1 cellular context compared by ENCODE assay signal in the genomic region with DNA sequence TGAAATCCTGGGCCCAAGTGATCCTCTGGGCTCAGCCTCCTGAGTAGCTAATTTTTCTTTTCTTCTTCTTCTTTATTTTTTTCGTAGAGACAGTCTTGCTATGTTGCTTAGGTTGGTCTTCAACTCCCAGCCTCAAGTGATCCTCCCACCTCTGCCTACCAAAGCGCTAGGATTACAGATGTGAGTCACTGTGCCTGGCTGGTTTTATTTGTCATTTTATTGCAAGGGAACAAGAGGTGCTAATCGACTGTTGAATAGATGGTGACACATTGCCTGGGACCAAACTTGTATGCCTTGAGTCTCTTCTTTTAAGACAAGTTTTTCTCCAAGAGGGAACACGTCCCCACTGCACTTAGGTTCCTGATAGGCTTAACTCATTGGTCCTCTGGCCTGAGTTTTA.
A peak's percentile ranks its signal among the peaks of the same experiment; 100 is the strongest.
TF ChIP-seq lines count a peak whose summit lies in the region.

No MANE protein-coding gene starts in this region.

TF ChIP-seq in K562, 482 proteins besides CTCF, POLR2A, EP300 and RAD21:
- no peak for TF ChIP-seq SRSF9 (IDR thresholded peaks at IDR 0.05; ENCODE audit: borderline replicate concordance, low read depth, low read length)
- TF ChIP-seq SRF (CRISPR knock-in tag; IDR thresholded peaks at IDR 0.05), result no peak
- TF ChIP-seq FOSL1 (tag; conservative IDR thresholded peaks at IDR 0.05), result 0 out of 2 replicates have a peak, but pooled peaks have one; percentile 21
- TF ChIP-seq, protein P1, sequence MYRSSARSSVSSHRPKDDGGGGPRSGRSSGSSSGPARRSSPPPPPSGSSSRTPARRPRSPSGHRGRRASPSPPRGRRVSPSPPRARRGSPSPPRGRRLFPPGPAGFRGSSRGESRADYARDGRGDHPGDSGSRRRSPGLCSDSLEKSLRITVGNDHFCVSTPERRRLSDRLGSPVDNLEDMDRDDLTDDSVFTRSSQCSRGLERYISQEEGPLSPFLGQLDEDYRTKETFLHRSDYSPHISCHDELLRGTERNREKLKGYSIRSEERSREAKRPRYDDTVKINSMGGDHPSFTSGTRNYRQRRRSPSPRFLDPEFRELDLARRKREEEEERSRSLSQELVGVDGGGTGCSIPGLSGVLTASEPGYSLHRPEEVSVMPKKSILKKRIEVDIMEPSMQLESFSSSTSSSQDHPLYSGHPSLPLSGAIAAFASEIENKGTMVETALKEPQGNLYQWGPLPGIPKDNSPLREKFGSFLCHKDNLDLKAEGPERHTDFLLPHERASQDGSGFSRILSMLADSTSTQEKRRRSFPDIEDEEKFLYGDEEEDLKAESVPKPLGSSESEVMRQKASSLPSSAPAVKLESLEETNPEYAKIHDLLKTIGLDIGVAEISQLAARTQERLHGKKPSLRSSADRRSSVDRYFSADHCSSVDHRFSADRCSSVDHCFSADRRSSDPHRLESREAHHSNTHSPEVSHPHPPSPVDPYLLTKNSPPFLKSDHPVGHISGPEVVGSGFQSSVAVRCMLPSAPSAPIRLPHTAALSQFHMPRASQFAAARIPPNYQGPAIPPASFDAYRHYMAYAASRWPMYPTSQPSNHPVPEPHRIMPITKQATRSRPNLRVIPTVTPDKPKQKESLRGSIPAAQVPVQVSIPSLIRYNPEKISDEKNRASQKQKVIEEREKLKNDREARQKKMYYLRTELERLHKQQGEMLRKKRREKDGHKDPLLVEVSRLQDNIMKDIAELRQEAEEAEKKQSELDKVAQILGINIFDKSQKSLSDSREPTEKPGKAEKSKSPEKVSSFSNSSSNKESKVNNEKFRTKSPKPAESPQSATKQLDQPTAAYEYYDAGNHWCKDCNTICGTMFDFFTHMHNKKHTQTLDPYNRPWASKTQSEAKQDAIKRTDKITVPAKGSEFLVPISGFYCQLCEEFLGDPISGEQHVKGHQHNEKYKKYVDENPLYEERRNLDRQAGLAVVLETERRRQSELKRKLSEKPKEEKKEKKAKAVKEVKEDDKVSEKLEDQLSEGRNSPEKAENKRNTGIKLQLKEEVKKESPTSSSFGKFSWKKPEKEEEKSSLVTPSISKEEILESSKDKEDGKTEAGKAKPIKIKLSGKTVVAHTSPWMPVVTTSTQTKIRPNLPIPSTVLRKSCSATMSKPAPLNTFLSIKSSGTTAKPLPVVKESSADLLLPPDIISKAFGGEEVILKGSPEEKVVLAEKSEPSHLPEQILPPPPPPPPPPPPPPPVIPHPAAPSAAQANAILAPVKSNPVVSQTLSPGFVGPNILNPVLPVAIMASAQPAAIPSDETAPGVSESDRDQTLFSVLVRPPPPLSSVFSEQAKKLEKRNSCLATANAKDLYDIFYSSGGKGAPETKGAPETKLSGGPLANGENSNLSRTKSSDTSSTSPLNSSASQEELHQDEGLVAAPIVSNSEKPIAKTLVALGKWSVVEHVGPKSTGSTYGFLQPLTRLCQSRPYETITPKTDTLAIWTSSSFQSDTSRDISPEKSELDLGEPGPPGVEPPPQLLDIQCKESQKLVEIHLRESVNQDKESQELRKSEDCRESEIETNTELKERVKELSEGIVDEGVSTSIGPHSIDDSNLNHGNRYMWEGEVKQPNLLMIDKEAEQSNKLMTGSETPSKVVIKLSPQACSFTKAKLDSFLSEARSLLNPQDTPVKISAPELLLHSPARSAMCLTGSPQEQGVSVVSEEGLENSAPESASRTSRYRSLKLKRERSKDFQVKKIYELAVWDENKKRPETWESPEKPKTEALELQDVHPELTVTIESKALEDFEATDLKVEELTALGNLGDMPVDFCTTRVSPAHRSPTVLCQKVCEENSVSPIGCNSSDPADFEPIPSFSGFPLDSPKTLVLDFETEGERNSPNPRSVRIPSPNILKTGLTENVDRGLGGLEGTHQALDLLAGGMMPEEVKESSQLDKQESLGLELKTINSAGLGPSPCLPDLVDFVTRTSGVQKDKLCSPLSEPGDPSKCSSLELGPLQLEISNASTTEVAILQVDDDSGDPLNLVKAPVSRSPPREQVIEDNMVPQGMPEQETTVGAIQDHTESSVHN (IDR thresholded peaks at IDR 0.05; ENCODE audit: borderline replicate concordance in 1 of 2, low read depth in 1 of 2), result no peak
- no peak for TF ChIP-seq CREB1 (IDR thresholded peaks at IDR 0.05)
- 0 out of 2 replicates have a peak, but pooled peaks have one; percentile 3 for TF ChIP-seq CREB1 (CRISPR knock-in tag; IDR thresholded peaks at IDR 0.05)
